8 cellular contexts compared by ENCODE assay signal in the genomic region with DNA sequence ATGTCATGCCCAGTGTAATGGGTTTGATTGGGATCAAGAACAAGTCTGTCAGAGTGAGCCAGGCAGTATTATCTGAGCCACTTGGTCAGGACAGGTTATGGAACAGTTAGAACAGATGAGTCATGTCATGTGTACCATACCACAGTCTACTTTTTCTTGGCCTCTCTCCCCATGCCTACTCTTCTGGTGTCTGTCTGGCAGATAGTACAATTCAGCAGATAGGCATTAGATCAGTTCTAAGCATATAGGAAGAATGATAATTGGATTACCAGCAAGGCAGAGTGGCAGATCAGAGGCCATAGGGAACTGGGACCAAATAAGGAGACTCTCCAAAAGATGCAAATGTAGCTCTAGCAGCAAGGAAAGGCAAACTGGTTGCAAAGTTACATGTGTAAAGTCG. TPM values are rescaled to one million over a fixed set of nuclear protein-coding genes. Genes with fewer than 3 reads are reported as not detected.
DNase-seq lines count a peak whose midpoint lies in the region; ATAC-seq, FAIRE-seq and TF ChIP-seq lines count a peak whose summit lies in the region.

No MANE protein-coding gene starts in this region.

- H3K36me3 Mint-ChIP-seq in astrocyte (ENCODE audit: low read depth, unreplicated experiment) (peaks cover 4% of the 10 kb centered on the region), memory B cell (peaks cover 12% of the 10 kb centered on the region)

- peaks cover 6% of the 10 kb centered on the region for H3K4me1 ChIP-seq in astrocyte (ENCODE audit: insufficient read depth, low read length)

- H3K9ac ChIP-seq in astrocyte (ENCODE audit: low read length): no peak overlapping the region

- no peak for TF ChIP-seq POLR2A in GM12892 (IDR thresholded peaks at IDR 0.05; ENCODE audit: low read depth, low read length)

- H3K4me1 Mint-ChIP-seq in astrocyte (ENCODE audit: low read depth, unreplicated experiment) (peaks cover 25% of the 10 kb centered on the region), memory B cell (peaks cover 32% of the 10 kb centered on the region)

- H3K27me3 Mint-ChIP-seq in astrocyte (ENCODE audit: low read depth, unreplicated experiment): no peaks in the 10 kb centered on the region
- H3K27me3 Mint-ChIP-seq in memory B cell: no peaks in the 10 kb centered on the region

- H3K9me3 Mint-ChIP-seq in astrocyte (ENCODE audit: unreplicated experiment) (no peaks in the 10 kb centered on the region), memory B cell (no peaks in the 10 kb centered on the region)

- no peaks in the 10 kb centered on the region for H3K36me3 ChIP-seq in astrocyte (ENCODE audit: insufficient read depth, low read length)

- no peak overlapping the region for H2AFZ ChIP-seq in astrocyte (ENCODE audit: low read depth, low read length)

- H3K4me3 Mint-ChIP-seq in astrocyte (ENCODE audit: unreplicated experiment): peak overlapping the region; percentile 8
- H3K4me3 Mint-ChIP-seq in memory B cell: no peak overlapping the region

- H3K27ac Mint-ChIP-seq in astrocyte (ENCODE audit: unreplicated experiment): peak overlapping the region; percentile 84
- H3K27ac Mint-ChIP-seq in memory B cell: peak overlapping the region; percentile 51

- H3K27ac ChIP-seq in astrocyte (ENCODE audit: low read depth, low read length): no peak overlapping the region

- no peaks in the 10 kb centered on the region for H3K9me3 ChIP-seq in astrocyte (ENCODE audit: insufficient read depth, low read depth, low read length)

- H3K4me2 ChIP-seq in astrocyte (ENCODE audit: low read length): no peak overlapping the region

- DNase-seq in GM12892 (ENCODE audit: insufficient read length) (no peak), astrocyte (ENCODE audit: low read depth) (peak; percentile 63), memory B cell (ENCODE audit: low spot score in 2 of 2) (no peak), COLO668 (lab: John Stamatoyannopoulos, UW; ENCODE audit: unreplicated experiment) (no peak), NOMO-1 treated with dmso at 0.1 percent for 144 hours (lab: John Stamatoyannopoulos, UW; ENCODE audit: unreplicated experiment) (no peak), sciatic nerve (ENCODE audit: low spot score) (no peak)

- peaks cover 67% of the 10 kb centered on the region for H4K20me1 ChIP-seq in astrocyte (ENCODE audit: insufficient read depth, low read length)

- intact Hi-C loops in sciatic nerve (cut with DNase I): no loop called here

- no peaks in the 10 kb centered on the region for H3K27me3 ChIP-seq in astrocyte (ENCODE audit: insufficient read depth, low read length)

- no peak overlapping the region for H3K4me3 ChIP-seq in astrocyte (ENCODE audit: insufficient read depth, low read depth, low read length)

- ATAC-seq in HG03139 (IDR thresholded peaks at IDR 0.05; ENCODE audit: unreplicated experiment) (peak; percentile 41), memory B cell (ENCODE audit: low read depth) (no peak), GM18517 (IDR thresholded peaks at IDR 0.05; ENCODE audit: unreplicated experiment) (no peak), sciatic nerve (no peak)

- TF ChIP-seq CTCF in astrocyte (IDR thresholded peaks at IDR 0.05; ENCODE audit: insufficient read depth, low read depth, low read length): no peak

- peak; percentile 82 for FAIRE-seq in GM12892 (lab: Jason Lieb, UNC)
- no peak for FAIRE-seq in astrocyte (lab: Jason Lieb, UNC)

- peaks cover 76% of the 10 kb centered on the region for H3K79me2 ChIP-seq in astrocyte (ENCODE audit: insufficient read depth, low read length)

RNA-seq across cellular contexts. Expression of a gene that starts 30.5 kb away (rescaled TPM):
- 15.1 TPM for polyA plus RNA-seq in GM12892 (2012; ENCODE audit: missing spikeins)
- total RNA-seq in astrocyte (21.1 and 23.4 TPM in 2 replicates), sciatic nerve (20.0 TPM)
